In the genomic region with DNA sequence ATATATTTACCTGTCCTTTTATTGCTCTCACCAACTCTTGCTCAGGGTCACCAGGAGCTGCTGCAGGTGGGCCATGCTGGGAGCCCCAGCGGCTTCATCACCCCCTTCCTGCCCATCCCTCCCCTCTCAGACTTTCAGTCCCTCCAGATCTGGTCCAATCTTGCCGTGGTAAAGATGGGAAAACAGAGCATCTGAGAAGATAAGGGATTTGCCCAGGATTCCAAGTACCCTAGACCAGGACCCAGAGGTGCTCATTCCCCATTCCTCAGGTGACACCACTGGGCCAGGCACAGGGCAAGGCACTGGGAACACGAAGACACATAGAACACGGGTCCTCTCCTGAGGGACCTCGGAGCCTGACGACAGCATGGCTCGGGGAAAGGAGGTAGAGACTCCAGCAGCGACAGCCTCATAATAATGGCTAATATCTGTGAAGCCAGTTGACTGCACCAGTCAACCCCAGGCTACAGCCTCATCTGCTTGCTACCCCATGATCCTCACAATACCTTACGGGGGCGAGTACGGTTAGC, we compare ENCODE assay signal across 19 cellular contexts. TPM values are rescaled to one million over a fixed set of nuclear protein-coding genes. Genes with fewer than 3 reads are reported as not detected.
A peak's percentile ranks its signal among the peaks of the same experiment; 100 is the strongest.
DNase-seq lines count a peak whose midpoint lies in the region; ATAC-seq and TF ChIP-seq lines count a peak whose summit lies in the region.
"Had no signal": no experiment of that assay in that cellular context is flagged by ENCODE, and none has a peak within 500 bp of the region (broad histone marks: within the 10 kb centered on the region; RNA-seq: fewer than 3 reads in every experiment).

No MANE protein-coding gene starts in this region.

- in situ Hi-C loops in transverse colon (cut with MboI; ENCODE audit: low pct_ligation_motif_present in 1 of 4, low pct_unique_long_range_greater_than_20kb in 1 of 4, low sequenced_read_pairs in 3 of 4): no loop called here

- peaks cover 7 to 16% (median 9%) of the 10 kb centered on the region in 3 donors for H3K27me3 Mint-ChIP-seq in immature natural killer cell (ENCODE audit: low read depth in 3 of 3)

- no peak for DNase-seq in osteoblast (ENCODE audit: insufficient read length, low spot score, missing footprints)
- DNase-seq in transverse colon: no peak
- DNase-seq in stimulated activated CD8-positive, alpha-beta memory T cell treated with anti-CD3 and anti-CD28 coated beads, Interleukin-4, amount 100 ng/mL, for 48 hours: no peak
- no peak for DNase-seq in immature natural killer cell
- DNase-seq: activated CD4-positive, alpha-beta T cell treated with anti-CD3 and anti-CD28 coated beads for 4 hours; CD8-positive, alpha-beta T cell; effector memory CD8-positive, alpha-beta T cell; naive thymus-derived CD4-positive, alpha-beta T cell; NCI-H1105 treated with DMSO at 0.1 percent for 48 hours; NCI-H2081 treated with DMSO at 0.1 percent for 48 hours; stimulated activated CD4-positive, alpha-beta T cell treated with anti-CD3 and anti-CD28 coated beads, Interleukin-4, amount 100 ng/mL, for 1 hour had no signal

- no peak overlapping the region for H3K4me3 Mint-ChIP-seq in immature natural killer cell
- H3K4me3 Mint-ChIP-seq: activated naive CD8-positive, alpha-beta T cell; activated T-helper 17 cell treated with anti-CD3 and anti-CD28 coated beads, Interleukin-2, amount 50 U/mL, for 72 hours; CD8-positive, alpha-beta T cell; effector memory CD8-positive, alpha-beta T cell; naive thymus-derived CD4-positive, alpha-beta T cell had no signal

- no peak overlapping the region for H3K9ac ChIP-seq in Loucy (ENCODE audit: low read depth, low read length, poor library complexity, severe bottlenecking)

- H3K4me3 ChIP-seq in Loucy (ENCODE audit: low read length, poor library complexity, severe bottlenecking) (no peak overlapping the region), esophagus (ENCODE audit: low read depth in 1 of 2, low read length in 2 of 2) (no peak overlapping the region), osteoblast (ENCODE audit: insufficient read depth, low read length) (no peak overlapping the region), transverse colon (no peak overlapping the region)
- H3K4me3 ChIP-seq: pancreas had no signal

- no peaks in the 10 kb centered on the region for H3K9me3 Mint-ChIP-seq in immature natural killer cell
- H3K9me3 Mint-ChIP-seq: activated T-helper 17 cell treated with anti-CD3 and anti-CD28 coated beads, Interleukin-2, amount 50 U/mL, for 72 hours; CD8-positive, alpha-beta T cell; effector memory CD8-positive, alpha-beta T cell had no signal

- no peaks in the 10 kb centered on the region for H3K9me3 ChIP-seq in Loucy (ENCODE audit: insufficient read depth, low read depth, low read length)
- H3K9me3 ChIP-seq in esophagus (ENCODE audit: control insufficient read depth in 2 of 2, insufficient read depth in 1 of 2, low read depth in 1 of 2, low read length in 1 of 2): no peaks in the 10 kb centered on the region
- no peaks in the 10 kb centered on the region for H3K9me3 ChIP-seq in osteoblast (ENCODE audit: low read depth, low read length)
- no peaks in the 10 kb centered on the region for H3K9me3 ChIP-seq in transverse colon
- H3K9me3 ChIP-seq: pancreas had no signal

- H3K4me1 ChIP-seq in Loucy (ENCODE audit: insufficient read depth, low read length, poor library complexity, severe bottlenecking) (peaks cover 7% of the 10 kb centered on the region), esophagus (ENCODE audit: control insufficient read depth in 2 of 2, insufficient read depth in 2 of 2, low read length in 1 of 2) (peaks cover 0 to 5% of the 10 kb centered on the region in 2 donors), osteoblast (ENCODE audit: insufficient read depth, low read length) (peaks cover 5% of the 10 kb centered on the region), transverse colon (peaks cover 6 to 32% (median 16%) of the 10 kb centered on the region in 4 donors)

- peak overlapping the region; percentile 40 to 73 for H3K27ac ChIP-seq in esophagus (ENCODE audit: low read depth in 2 of 2, low read length in 1 of 2)
- H3K27ac ChIP-seq in osteoblast (ENCODE audit: low read depth, low read length): no peak overlapping the region
- peak overlapping the region; percentile 62 to 85 (median 73) for H3K27ac ChIP-seq in transverse colon
- H3K27ac ChIP-seq: RWPE1 had no signal

- 84 to 89% methylated on average over 11 of the region's 11 CpGs for WGBS in esophagus, 2 donors
- WGBS in transverse colon (ENCODE audit: low coverage in 1 of 2), 2 donors: 80 to 89% methylated on average over 1 to 11 of the region's 11 CpGs

- H3K27ac Mint-ChIP-seq in immature natural killer cell: no peak overlapping the region
- H3K27ac Mint-ChIP-seq: activated naive CD8-positive, alpha-beta T cell; activated T-helper 17 cell treated with anti-CD3 and anti-CD28 coated beads, Interleukin-2, amount 50 U/mL, for 72 hours; CD8-positive, alpha-beta T cell; effector memory CD8-positive, alpha-beta T cell had no signal

- H3K4me2 ChIP-seq in Loucy (ENCODE audit: low read depth, low read length, poor library complexity, severe bottlenecking): peak overlapping the region; percentile 4
- H3K4me2 ChIP-seq in osteoblast (ENCODE audit: insufficient read depth, low read length): peak overlapping the region; percentile 75

- no peaks in the 10 kb centered on the region for H3F3A ChIP-seq in Loucy (ENCODE audit: low read depth)

- H4K20me1 ChIP-seq in Loucy (ENCODE audit: insufficient read depth, low read length, poor library complexity, severe bottlenecking): no peaks in the 10 kb centered on the region
- H4K20me1 ChIP-seq in osteoblast (ENCODE audit: insufficient read depth, low read length): no peaks in the 10 kb centered on the region

- no peaks in the 10 kb centered on the region for H3K27me3 ChIP-seq in Loucy (ENCODE audit: insufficient read depth, low read length, poor library complexity, severe bottlenecking)
- H3K27me3 ChIP-seq in esophagus (ENCODE audit: control insufficient read depth in 1 of 2, insufficient read depth in 2 of 2, low read length in 2 of 2): no peaks in the 10 kb centered on the region
- peaks cover 13% of the 10 kb centered on the region for H3K27me3 ChIP-seq in osteoblast (ENCODE audit: insufficient read depth, low read length)
- no peaks in the 10 kb centered on the region for H3K27me3 ChIP-seq in transverse colon
- H3K27me3 ChIP-seq: pancreas had no signal

- no peaks in the 10 kb centered on the region for H3K79me2 ChIP-seq in Loucy (ENCODE audit: insufficient read depth, low read length)
- no peaks in the 10 kb centered on the region for H3K79me2 ChIP-seq in osteoblast (ENCODE audit: insufficient read depth, low read length)

- intact Hi-C loops in transverse colon (cut with DNase I; ENCODE audit: low total_unique reads): no loop called here

- H3K4me1 Mint-ChIP-seq in immature natural killer cell: no peaks in the 10 kb centered on the region
- H3K4me1 Mint-ChIP-seq: activated T-helper 17 cell treated with anti-CD3 and anti-CD28 coated beads, Interleukin-2, amount 50 U/mL, for 72 hours had no signal

- TF ChIP-seq POLR2A in transverse colon (IDR thresholded peaks at IDR 0.05): no peak

- no peak for ATAC-seq in HG02763 (IDR thresholded peaks at IDR 0.05; ENCODE audit: unreplicated experiment)
- ATAC-seq: activated T-helper 17 cell treated with anti-CD3 and anti-CD28 coated beads, Interleukin-2, amount 50 U/mL, for 72 hours; CD8-positive, alpha-beta T cell; effector memory CD8-positive, alpha-beta T cell; HepG2; naive thymus-derived CD4-positive, alpha-beta T cell had no signal

- TF ChIP-seq CTCF in Loucy (conservative IDR thresholded peaks at IDR 0.05; ENCODE audit: low read length) (no peak), osteoblast (IDR thresholded peaks at IDR 0.05; ENCODE audit: extremely low read depth, low read depth, low read length) (no peak), transverse colon (IDR thresholded peaks at IDR 0.05) (no peak)

- no peaks in the 10 kb centered on the region for H3K36me3 ChIP-seq in Loucy (ENCODE audit: insufficient read depth, low read length)
- H3K36me3 ChIP-seq in esophagus (ENCODE audit: control insufficient read depth in 2 of 2, insufficient read depth in 2 of 2, low read length in 1 of 2): no peaks in the 10 kb centered on the region
- no peaks in the 10 kb centered on the region for H3K36me3 ChIP-seq in osteoblast (ENCODE audit: insufficient read depth, low read length)
- H3K36me3 ChIP-seq in transverse colon: no peaks in the 10 kb centered on the region
- H3K36me3 ChIP-seq: pancreas had no signal

- no peak for TF ChIP-seq EP300 in transverse colon (IDR thresholded peaks at IDR 0.05; ENCODE audit: low read depth)

- H3K36me3 Mint-ChIP-seq in immature natural killer cell: no peaks in the 10 kb centered on the region
- H3K36me3 Mint-ChIP-seq: activated naive CD8-positive, alpha-beta T cell; CD8-positive, alpha-beta T cell; naive thymus-derived CD4-positive, alpha-beta T cell had no signal

- H3K9me2 ChIP-seq in Loucy (replicated peaks; ENCODE audit: low read depth, low read length): no peaks in the 10 kb centered on the region

- H2AFZ ChIP-seq in Loucy (ENCODE audit: low read length) (no peak overlapping the region), osteoblast (ENCODE audit: low read length) (no peak overlapping the region)

RNA-seq across cellular contexts. Expression of a gene that starts 18.0 kb away (rescaled TPM):
- polyA plus RNA-seq in esophagus: 1 to 10 TPM; 3.2 to 7.1 TPM
- not detected in 2 replicates for total RNA-seq in osteoblast
- total RNA-seq in transverse colon: 10 to 100 TPM in 1 of 4 donors, 1 to 10 TPM in 3; 4.2 to 11.6 (median 7.1) TPM
- 1 to 10 TPM; 1.7 to 4.8 (median 3.7) TPM for polyA plus RNA-seq in immature natural killer cell
